Comparison of ENCODE assay signal across 17 cellular contexts in genomic region chr10:4046722-4047354, GRCh38.
DNase-seq lines count a peak whose midpoint lies in the region; ATAC-seq and TF ChIP-seq lines count a peak whose summit lies in the region.
"Had no signal": no experiment of that assay in that cellular context is flagged by ENCODE, and none has a peak within 500 bp of the region (broad histone marks: within the 10 kb centered on the region; RNA-seq: fewer than 3 reads in every experiment).

No MANE protein-coding gene starts in this region.

- H3K27ac Mint-ChIP-seq in memory B cell, result peak overlapping the region; percentile 73
- H3K27ac Mint-ChIP-seq: GM23338 had no signal

- intact Hi-C loops in testis (cut with DNase I; ENCODE audit: low total_unique reads), result no loop called here

- H3K27ac ChIP-seq in coronary artery (peak overlapping the region; percentile 11 to 73), testis (no peak overlapping the region), upper lobe of left lung (no peak overlapping the region)
- H3K27ac ChIP-seq: SJSA1 had no signal

- ATAC-seq in memory B cell (ENCODE audit: low read depth) (no peak), upper lobe of left lung (ENCODE audit: low FRiP score in 2 of 2) (no peak)
- ATAC-seq: GM23338 had no signal

- H3K27me3 ChIP-seq in testis, result no peaks in the 10 kb centered on the region
- H3K27me3 ChIP-seq in upper lobe of left lung, result no peaks in the 10 kb centered on the region
- H3K27me3 ChIP-seq: SJSA1 had no signal

- H3K36me3 ChIP-seq in testis (ENCODE audit: low read depth, missing control alignments) (no peaks in the 10 kb centered on the region), upper lobe of left lung (no peaks in the 10 kb centered on the region)
- H3K36me3 ChIP-seq: HAP-1, SJSA1 had no signal

- 48 to 54% methylated on average over 7 of the region's 7 CpGs for WGBS in testis, 2 donors
- whole genome bisulfite sequencing in upper lobe of left lung, 2 donors, result 77 to 83% methylated on average over 7 of the region's 7 CpGs

- peaks cover 5% of the 10 kb centered on the region for H3K36me3 Mint-ChIP-seq in memory B cell

- TF ChIP-seq CTCF in coronary artery (IDR thresholded peaks at IDR 0.05) (no peak), testis (IDR thresholded peaks at IDR 0.05) (no peak), upper lobe of left lung (IDR thresholded peaks at IDR 0.05) (no peak)

- no peak for TF ChIP-seq POLR2A in testis (IDR thresholded peaks at IDR 0.05)
- no peak for TF ChIP-seq POLR2A in upper lobe of left lung (IDR thresholded peaks at IDR 0.05)

- no peak for TF ChIP-seq EP300 in upper lobe of left lung (IDR thresholded peaks at IDR 0.05)

- DNase-seq in coronary artery (ENCODE audit: low spot score) (no peak), memory B cell (ENCODE audit: low spot score in 2 of 2) (no peak), testis (peak; percentile 46), NCI-H1417 treated with DMSO at 0.1 percent for 48 hours (lab: John Stamatoyannopoulos, UW) (no peak), HUDEP-2 (lab: John Stamatoyannopoulos, UW; ENCODE audit: unreplicated experiment in 76 of 76) (no peak), upper lobe of left lung (no peak), NCI-H1048 (lab: John Stamatoyannopoulos, UW) (no peak)
- DNase-seq: CD4-positive, CD25-positive, alpha-beta regulatory T cell; DMS79; KG1; NCI-H1105; NCI-H2029 treated with DMSO at 0.1 percent for 48 hours; NCI-H524 treated with DMSO at 0.1 percent for 48 hours; NCI-H82 had no signal

- H3K4me1 Mint-ChIP-seq in memory B cell, result peaks cover 12% of the 10 kb centered on the region
- H3K4me1 Mint-ChIP-seq: CD4-positive, CD25-positive, alpha-beta regulatory T cell; GM23338 had no signal

- H3K4me1 ChIP-seq in testis, result peaks cover 10% of the 10 kb centered on the region
- H3K4me1 ChIP-seq in upper lobe of left lung, result peaks cover 3 to 10% (median 8%) of the 10 kb centered on the region in 4 donors
- H3K4me1 ChIP-seq: HAP-1 had no signal

- H3K9me3 Mint-ChIP-seq in memory B cell, result peaks cover 4% of the 10 kb centered on the region

- H3K9me3 ChIP-seq in testis (no peaks in the 10 kb centered on the region), upper lobe of left lung (peaks cover 0 to 3% (median 2%) of the 10 kb centered on the region in 4 donors)

- no peaks in the 10 kb centered on the region for H3K27me3 Mint-ChIP-seq in memory B cell
- H3K27me3 Mint-ChIP-seq: CD4-positive, CD25-positive, alpha-beta regulatory T cell had no signal

- H3K4me3 ChIP-seq in coronary artery (peak overlapping the region; percentile 50), testis (no peak overlapping the region), upper lobe of left lung (no peak overlapping the region)
- H3K4me3 ChIP-seq: GM23338, HAP-1, SJSA1 had no signal

- no peak overlapping the region for H3K4me3 Mint-ChIP-seq in memory B cell
- H3K4me3 Mint-ChIP-seq: CD4-positive, CD25-positive, alpha-beta regulatory T cell; GM23338 had no signal

Comparison
In these comparisons a context has a peak if more than half of its experiments do, and no peak if none do; other contexts are left out.
1. H3K27ac ChIP-seq: peak in coronary artery (2 of 2); none in testis (0 of 2) and upper lobe of left lung (0 of 4).